In genomic region chr6:44235891-44236516, GRCh38 we compare ENCODE assay signal across 18 cellular contexts. TPM values are rescaled to one million over a fixed set of nuclear protein-coding genes. Genes with fewer than 3 reads are reported as not detected.
DNase-seq lines count a peak whose midpoint lies in the region; ATAC-seq, FAIRE-seq and TF ChIP-seq lines count a peak whose summit lies in the region.
"Had no signal": no experiment of that assay in that cellular context is flagged by ENCODE, and none has a peak within 500 bp of the region (broad histone marks: within the 10 kb centered on the region; RNA-seq: fewer than 3 reads in every experiment).

No MANE protein-coding gene starts in this region.

- no peak overlapping the region for H3K27ac ChIP-seq in CD4-positive, alpha-beta T cell (ENCODE audit: low read depth, low read length)
- H3K27ac ChIP-seq in WERI-Rb-1 (no peak overlapping the region), spleen (peak overlapping the region in 2 of 8 donors; percentile 51 to 61), substantia nigra (ENCODE audit: low read depth, low read length, poor library complexity, severe bottlenecking) (no peak overlapping the region), small intestine (ENCODE audit: low read depth in 1 of 2, low read length in 1 of 2) (no peak overlapping the region)

- intact Hi-C loops in CD4-positive, alpha-beta T cell (cut with DNase I, micrococcal nuclease) = loop anchor here (2.0 to 5.0 kb wide), 2 partner anchors 13 to 139 kb away; partner anchors contain the start of gene SLC29A1 (in 1 of the 2)
- intact Hi-C loops in spleen (cut with DNase I; ENCODE audit: low total_unique reads) = loop anchor here (10.0 kb wide), 2 partner anchors 61 to 141 kb away; no protein-coding TSS in a partner anchor

- no peak for ATAC-seq in CD4-positive, alpha-beta T cell (ENCODE audit: poor library complexity)

- H3K4me3 ChIP-seq in WERI-Rb-1 (ENCODE audit: low read depth, low read length) (no peak overlapping the region), kidney epithelial cell (ENCODE audit: low read depth, low read length) (no peak overlapping the region), spleen (no peak overlapping the region), small intestine (ENCODE audit: low read depth in 1 of 2, low read length in 2 of 2) (no peak overlapping the region)
- H3K4me3 ChIP-seq: testis had no signal

- no peak for FAIRE-seq in small intestine (lab: Jason Lieb, UNC)

- no peak overlapping the region for H3K27ac Mint-ChIP-seq in CD4-positive, alpha-beta T cell

- CTCF ChIA-PET in CD4-positive, alpha-beta T cell (lab: Charles Lee) = interaction anchor here (0.7 to 1.5 kb wide), 2 partner anchors 21 to 77 kb away, joined by 3 read pairs; partner anchors contain the start of genes AARS2 and SLC35B2

- no peaks in the 10 kb centered on the region for H3K36me3 Mint-ChIP-seq in CD4-positive, alpha-beta T cell (ENCODE audit: low read depth)
- H3K36me3 Mint-ChIP-seq: immature natural killer cell had no signal

- no peaks in the 10 kb centered on the region for H3K9me3 ChIP-seq in CD4-positive, alpha-beta T cell (ENCODE audit: control insufficient read depth, low read length)
- H3K9me3 ChIP-seq in WERI-Rb-1 (ENCODE audit: severe bottlenecking) = no peaks in the 10 kb centered on the region
- no peaks in the 10 kb centered on the region for H3K9me3 ChIP-seq in spleen
- H3K9me3 ChIP-seq in small intestine (ENCODE audit: control insufficient read depth, low read depth) = no peaks in the 10 kb centered on the region
- H3K9me3 ChIP-seq: testis had no signal

- H3K4me3 Mint-ChIP-seq in CD4-positive, alpha-beta T cell = peak overlapping the region; percentile 30

- H3K9me3 Mint-ChIP-seq in CD4-positive, alpha-beta T cell = no peaks in the 10 kb centered on the region
- H3K9me3 Mint-ChIP-seq: immature natural killer cell had no signal

- peaks cover 8% of the 10 kb centered on the region for H3K4me1 Mint-ChIP-seq in CD4-positive, alpha-beta T cell (ENCODE audit: low read depth)

- TF ChIP-seq CTCF in CD4-positive, alpha-beta T cell (IDR thresholded peaks at IDR 0.05) = no peak
- TF ChIP-seq CTCF in WERI-Rb-1 (IDR thresholded peaks at IDR 0.05; ENCODE audit: low read depth, low read length) = peak; percentile 19; the same call in 1 of the 2 replicates
- peak; percentile 6 for TF ChIP-seq CTCF in kidney epithelial cell (IDR thresholded peaks at IDR 0.05; ENCODE audit: insufficient read depth, low read length, poor library complexity, severe bottlenecking)
- no peak for TF ChIP-seq CTCF in spleen (IDR thresholded peaks at IDR 0.05 in 8 of 11, conservative IDR thresholded peaks at IDR 0.05 in 3 of 11)

- no peaks in the 10 kb centered on the region for H3K27me3 ChIP-seq in CD4-positive, alpha-beta T cell (ENCODE audit: control insufficient read depth, insufficient read depth, low read length)
- no peaks in the 10 kb centered on the region for H3K27me3 ChIP-seq in WERI-Rb-1 (ENCODE audit: insufficient read depth, low read depth, severe bottlenecking)
- no peaks in the 10 kb centered on the region for H3K27me3 ChIP-seq in kidney epithelial cell (ENCODE audit: control insufficient read depth, insufficient read depth, low read length)
- H3K27me3 ChIP-seq in spleen (replicated peaks in 1 of 7) = no peaks in the 10 kb centered on the region
- H3K27me3 ChIP-seq in small intestine (ENCODE audit: control insufficient read depth in 2 of 2, insufficient read depth in 2 of 2, low read length in 2 of 2) = no peaks in the 10 kb centered on the region
- H3K27me3 ChIP-seq: testis had no signal

- peaks cover 50% of the 10 kb centered on the region for H3K36me3 ChIP-seq in WERI-Rb-1
- peaks cover 1% of the 10 kb centered on the region for H3K36me3 ChIP-seq in kidney epithelial cell (ENCODE audit: control insufficient read depth, insufficient read depth, low read length)
- H3K36me3 ChIP-seq in spleen = peaks cover 0 to 22% (median 0%) of the 10 kb centered on the region in 6 donors
- H3K36me3 ChIP-seq in small intestine (ENCODE audit: control insufficient read depth in 2 of 2, insufficient read depth in 2 of 2, low read length in 2 of 2) = no peaks in the 10 kb centered on the region

- no peak for TF ChIP-seq POLR2A in spleen (IDR thresholded peaks at IDR 0.05)

- POLR2A ChIA-PET in CD4-positive, alpha-beta T cell (lab: Charles Lee) = interaction anchor here (1.0 to 4.4 kb wide), 2 partner anchors 11 to 20 kb away, joined by 3 to 65 read pairs; partner anchors contain the start of gene HSP90AB1

- peaks cover 9 to 61% (median 26%) of the 10 kb centered on the region in 6 donors for H3K4me1 ChIP-seq in spleen
- H3K4me1 ChIP-seq in small intestine (ENCODE audit: control insufficient read depth in 2 of 2, insufficient read depth in 1 of 2, low read depth in 1 of 2, low read length in 1 of 2) = peaks cover 0 to 4% of the 10 kb centered on the region in 2 donors

- 81 to 91% (median 87%) methylated on average over 6 of the region's 6 CpGs for WGBS in spleen, 5 donors
- 92 to 96% (median 93%) methylated on average over 6 of the region's 6 CpGs for WGBS in small intestine, 3 donors

- DNase-seq in CD4-positive, alpha-beta T cell = no peak
- DNase-seq in WERI-Rb-1 (no peak), kidney epithelial cell (ENCODE audit: low read depth) (no peak), spleen (peak; percentile 60), anterior cingulate cortex (lab: John Stamatoyannopoulos, UW) (no peak), substantia nigra (lab: John Stamatoyannopoulos, UW) (no peak), small intestine (no peak), COLO668 (lab: John Stamatoyannopoulos, UW; ENCODE audit: unreplicated experiment) (no peak)
- DNase-seq: activated naive CD4-positive, alpha-beta T cell; AML-193; caudate nucleus; foreskin melanocyte; immature natural killer cell; Kasumi-1; NCI-H1694; testis had no signal

- H3K27me3 Mint-ChIP-seq in CD4-positive, alpha-beta T cell = no peaks in the 10 kb centered on the region

RNA-seq across cellular contexts. Expression of gene HSP90AB1, which starts 10.9 kb away (rescaled TPM):
- 100 to 1,000 TPM; 401 to 405 TPM for total RNA-seq in CD4-positive, alpha-beta T cell
- 1,065 and 1,294 TPM in 2 replicates for total RNA-seq in kidney epithelial cell
- 100 to 1,000 TPM; 372 to 546 (median 415) TPM for total RNA-seq in spleen
- polyA plus RNA-seq in spleen = 100 to 1,000 TPM; 196 to 330 (median 302) TPM
- polyA plus RNA-seq in small intestine = 100 to 1,000 TPM; 100 to 530 (median 171) TPM

RNA-seq across cellular contexts. Expression of gene SLC29A1, which starts 12.6 kb away (rescaled TPM):
- total RNA-seq in CD4-positive, alpha-beta T cell = 1 to 10 TPM in 1 of 2 experiments, under 1 TPM in 1; 0.67 to 1.3 TPM
- total RNA-seq in kidney epithelial cell = 36.1 and 43.9 TPM in 2 replicates
- 10 to 100 TPM; 28.3 to 49.4 (median 33.7) TPM for total RNA-seq in spleen
- 10 to 100 TPM in 1 of 3 donors, 1 to 10 TPM in 2; 8.5 to 18.4 (median 9.2) TPM for polyA plus RNA-seq in spleen
- 10 to 100 TPM in 1 of 3 donors, 1 to 10 TPM in 2; 2.4 to 23.8 (median 3.4) TPM for polyA plus RNA-seq in small intestine

RNA-seq across cellular contexts. Expression of gene MYMX, which starts 19.3 kb away (rescaled TPM):
- total RNA-seq in CD4-positive, alpha-beta T cell = not detected
- not detected in 2 replicates for total RNA-seq in kidney epithelial cell
- total RNA-seq in spleen = 1 to 10 TPM in 3 of 7 donors, under 1 TPM in 3, not detected in 1; 0.34 to 1.5 (median 0.87) TPM
- polyA plus RNA-seq in spleen = 1 to 10 TPM in 1 of 3 donors, under 1 TPM in 1, not detected in 1; 0.42 to 1.4 TPM
- under 1 TPM in 1 of 3 donors, not detected in 2; 0.98 TPM for polyA plus RNA-seq in small intestine
- total RNA-seq: activated CD8-positive, alpha-beta memory T cell treated with anti-CD3 and anti-CD28 coated beads for 36 hours; NCI-H460 had no signal
- polyA plus RNA-seq: immature natural killer cell had no signal

RNA-seq across cellular contexts. Expression of gene SLC35B2, which starts 21.3 kb away (rescaled TPM):
- total RNA-seq in CD4-positive, alpha-beta T cell = 1 to 10 TPM; 6.4 to 7.0 TPM
- total RNA-seq in kidney epithelial cell (67.3 and 78.2 TPM in 2 replicates), spleen (10 to 100 TPM; 22.4 to 30.4 (median 27.9) TPM)
- polyA plus RNA-seq in spleen (10 to 100 TPM; 17.6 to 22.0 (median 21.7) TPM), small intestine (10 to 100 TPM in 2 of 3 donors, 1 to 10 TPM in 1; 6.5 to 33.2 (median 11.3) TPM)

RNA-seq across cellular contexts. Expression of gene NFKBIE, which starts 29.3 kb away (rescaled TPM):
- total RNA-seq in CD4-positive, alpha-beta T cell = 10 to 100 TPM; 43.0 to 43.1 TPM
- total RNA-seq in kidney epithelial cell = 46.3 and 61.5 TPM in 2 replicates
- total RNA-seq in spleen = 10 to 100 TPM; 32.2 to 89.7 (median 60.7) TPM
- polyA plus RNA-seq in spleen = 10 to 100 TPM; 41.3 to 49.8 (median 42.3) TPM
- 10 to 100 TPM in 1 of 3 donors, 1 to 10 TPM in 2; 7.6 to 13.5 (median 8.3) TPM for polyA plus RNA-seq in small intestine

Comparison
In these comparisons a context has a peak if more than half of its experiments do, and no peak if none do; other contexts are left out.
1. CTCF ChIP-seq: peak in WERI-Rb-1 (single experiment) and kidney epithelial cell (single experiment); none in CD4-positive, alpha-beta T cell (single experiment) and spleen (0 of 11).
2. RNA of gene SLC29A1, which starts 12.6 kb away (total RNA-seq): 36.1 to 43.9 TPM in kidney epithelial cell and 28.3 to 49.4 TPM in spleen; 0.67 to 1.3 TPM in CD4-positive, alpha-beta T cell; every median in the first group is over 10 times any median in the second.